In the genomic region with DNA sequence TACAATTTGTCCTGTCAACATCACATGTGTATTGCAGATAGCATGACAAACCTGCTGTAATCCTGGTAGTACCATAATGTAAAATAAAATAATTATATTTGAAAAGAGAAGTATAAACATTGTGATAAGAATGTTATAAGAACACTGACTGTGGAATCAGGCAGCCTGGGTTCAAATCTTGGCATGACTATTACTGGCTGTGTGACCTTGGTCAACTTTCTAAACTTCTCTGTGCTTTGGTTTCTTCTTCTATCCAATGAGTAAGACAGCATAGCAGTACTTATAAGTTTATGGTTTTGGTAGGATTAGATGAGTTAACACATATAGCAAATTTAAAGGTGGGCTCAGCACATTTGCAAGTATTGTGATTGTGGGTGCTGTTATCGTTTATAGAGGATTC, we compare ENCODE assay signal across 19 cellular contexts.
DNase-seq lines count a peak whose midpoint lies in the region; ATAC-seq, FAIRE-seq and TF ChIP-seq lines count a peak whose summit lies in the region.
"Had no signal": no experiment of that assay in that cellular context is flagged by ENCODE, and none has a peak within 500 bp of the region (broad histone marks: within the 10 kb centered on the region; RNA-seq: fewer than 3 reads in every experiment).

No MANE protein-coding gene starts in this region.

- no peak overlapping the region for H3K56ac ChIP-seq in H1 (replicated peaks; ENCODE audit: insufficient read length, low read depth, low read length)

- no peak overlapping the region for H3K4ac ChIP-seq in H1 (replicated peaks; ENCODE audit: insufficient read length, low read depth, low read length)

- H2BK120ac ChIP-seq in H1 (replicated peaks; ENCODE audit: low read depth, low read length), result no peak overlapping the region

- no peak for TF ChIP-seq CTCF in GM23338 (conservative IDR thresholded peaks at IDR 0.05; ENCODE audit: low read depth in 2 of 2)
- no peak for TF ChIP-seq CTCF in Panc1 (IDR thresholded peaks at IDR 0.05)
- no peak for TF ChIP-seq CTCF in H1 (IDR thresholded peaks at IDR 0.05; ENCODE audit: control extremely low read depth in 1 of 3, insufficient read depth in 1 of 3, low read depth in 1 of 3, low read length in 3 of 3)
- no peak for TF ChIP-seq CTCF in brain microvascular endothelial cell (IDR thresholded peaks at IDR 0.05; ENCODE audit: low read depth, low read length, missing control alignments)

- no peak for TF ChIP-seq RAD21 in H1 (IDR thresholded peaks at IDR 0.05 in 1 of 2, conservative IDR thresholded peaks at IDR 0.05 in 1 of 2; ENCODE audit: low read depth in 2 of 2, low read length in 2 of 2)

- no peak overlapping the region for H3K18ac ChIP-seq in H1 (ENCODE audit: extremely low read depth, low read length)

- no peaks in the 10 kb centered on the region for H3F3A ChIP-seq in GM23338 (replicated peaks; ENCODE audit: low read depth)

- H3K14ac ChIP-seq in H1 (ENCODE audit: insufficient read length), result no peak overlapping the region

- no peak overlapping the region for H3K4me3 Mint-ChIP-seq in GM23338
- H3K4me3 Mint-ChIP-seq: B cell; CD4-positive, CD25-positive, alpha-beta regulatory T cell; CD8-positive, alpha-beta T cell had no signal

- no peaks in the 10 kb centered on the region for H3K36me3 Mint-ChIP-seq in GM23338 (ENCODE audit: low read depth)
- H3K36me3 Mint-ChIP-seq: CD4-positive, CD25-positive, alpha-beta regulatory T cell; CD8-positive, alpha-beta T cell had no signal

- H3K4me3 ChIP-seq in GM23338 (no peak overlapping the region), Panc1 (ENCODE audit: low read depth in 2 of 2, low read length in 2 of 2) (no peak overlapping the region), H1 (ENCODE audit: extremely low read depth in 1 of 4, insufficient read depth in 2 of 4, low read depth in 3 of 4, low read length in 4 of 4) (no peak overlapping the region), brain microvascular endothelial cell (ENCODE audit: low read depth, low read length) (no peak overlapping the region)
- H3K4me3 ChIP-seq: A549, BLaER1 had no signal

- CTCF ChIA-PET in Panc1 (lab: Charles Lee), result no interaction called here
- CTCF ChIA-PET in H1 (lab: Charles Lee; ENCODE audit: partially characterized antibody), result interaction anchor here (0.7 to 1.6 kb wide), 2 partner anchors 10 to 60 kb away, joined by 4 to 5 read pairs; no protein-coding TSS in a partner anchor

- H3K9ac ChIP-seq in H1 (replicated peaks in 1 of 4; ENCODE audit: extremely low read depth in 1 of 4, low read depth in 3 of 4, low read length in 3 of 4), result no peak overlapping the region
- H3K9ac ChIP-seq: BLaER1 had no signal

- no peaks in the 10 kb centered on the region for H3K9me3 ChIP-seq in Panc1 (ENCODE audit: control insufficient read depth, insufficient read depth, low read depth, low read length)
- no peaks in the 10 kb centered on the region for H3K9me3 ChIP-seq in H1 (ENCODE audit: insufficient read depth in 2 of 2, low read depth in 1 of 2, low read length in 1 of 2)
- H3K9me3 ChIP-seq: A549, BLaER1, Caco-2 had no signal

- H2BK5ac ChIP-seq in H1 (ENCODE audit: low read depth, low read length), result no peak overlapping the region

- no peak for TF ChIP-seq EP300 in H1 (IDR thresholded peaks at IDR 0.05; ENCODE audit: borderline replicate concordance in 1 of 2, low read depth in 2 of 2, low read length in 2 of 2)

- H3K79me2 ChIP-seq in GM23338 (replicated peaks; ENCODE audit: insufficient read depth), result peaks cover 25% of the 10 kb centered on the region
- H3K79me2 ChIP-seq in H1 (ENCODE audit: control insufficient read depth in 1 of 2, insufficient read depth in 2 of 2, low read length in 2 of 2), result peaks cover 0 to 33% of the 10 kb centered on the region in 2 experiments; a peak in 1 of 4 replicates

- no peak overlapping the region for H2AK5ac ChIP-seq in H1 (ENCODE audit: low read depth, low read length)

- DNase-seq in GM23338 (ENCODE audit: low spot score) (no peak), Panc1 (ENCODE audit: low read depth, low spot score) (no peak), H1 (ENCODE audit: low read depth in 1 of 2, low spot score in 2 of 2) (no peak), brain microvascular endothelial cell (no peak), GM12892 (ENCODE audit: insufficient read length) (no peak), NCI-H526 treated with DMSO at 0.1 percent for 48 hours (lab: John Stamatoyannopoulos, UW) (no peak)
- DNase-seq: 8988T; Caco-2; CD4-positive, CD25-positive, alpha-beta regulatory T cell; CD8-positive, alpha-beta T cell; DND-41; GOT3; HCEC 1CT had no signal

- BruUV-seq in Panc1 (replicated peaks; lab: Mats Ljungman, UMichigan), result no TSS peak

- H3K36me3 ChIP-seq in GM23338 (ENCODE audit: insufficient read depth) (no peaks in the 10 kb centered on the region), Panc1 (ENCODE audit: control insufficient read depth, insufficient read depth, low read length) (no peaks in the 10 kb centered on the region), H1 (ENCODE audit: control insufficient read depth in 2 of 4, insufficient read depth in 4 of 4, low read length in 3 of 4) (no peaks in the 10 kb centered on the region), brain microvascular endothelial cell (replicated peaks) (no peaks in the 10 kb centered on the region)
- H3K36me3 ChIP-seq: BLaER1 had no signal

- no peak overlapping the region for H2AFZ ChIP-seq in GM23338
- H2AFZ ChIP-seq in H1 (ENCODE audit: low read length), result no peak overlapping the region

- 0 out of 2 replicates have a peak overlapping the region, but pooled peaks have one; percentile 15 for H3K4me2 ChIP-seq in GM23338
- H3K4me2 ChIP-seq in H1 (ENCODE audit: insufficient read depth in 1 of 2, low read depth in 2 of 2, low read length in 2 of 2), result peak overlapping the region in 1 of 2 experiments; percentile 67; a peak in 1 of 4 replicates
- H3K4me2 ChIP-seq: A549, BLaER1 had no signal

- H3K27ac ChIP-seq in GM23338 (ENCODE audit: low read depth) (no peak overlapping the region), Panc1 (ENCODE audit: low read length) (peak overlapping the region; percentile 98), H1 (ENCODE audit: low read depth, low read length) (no peak overlapping the region), brain microvascular endothelial cell (no peak overlapping the region)
- H3K27ac ChIP-seq: A549, BLaER1, C4-2B had no signal

- intact Hi-C loops in Panc1 (cut with micrococcal nuclease; ENCODE audit: unreplicated experiment), result no loop called here

- H3K4me1 ChIP-seq in GM23338 (ENCODE audit: insufficient read depth) (peaks cover 75% of the 10 kb centered on the region), Panc1 (ENCODE audit: control insufficient read depth, insufficient read depth, low read length) (peaks cover 94% of the 10 kb centered on the region), H1 (replicated peaks in 1 of 4; ENCODE audit: control insufficient read depth in 3 of 4, insufficient read depth in 4 of 4, low read length in 3 of 4) (peaks cover 2 to 34% (median 22%) of the 10 kb centered on the region in 4 experiments; a peak in 6 of 7 replicates)
- H3K4me1 ChIP-seq: A549, Caco-2 had no signal

- peaks cover 85% of the 10 kb centered on the region for H3K4me1 Mint-ChIP-seq in GM23338
- H3K4me1 Mint-ChIP-seq: B cell; CD4-positive, CD25-positive, alpha-beta regulatory T cell had no signal

- no peak overlapping the region for H2BK12ac ChIP-seq in H1 (ENCODE audit: low read depth, low read length)

- H4K8ac ChIP-seq in H1 (ENCODE audit: extremely low read depth, insufficient read depth, low read length), result no peak overlapping the region

- H3K79me1 ChIP-seq in H1 (ENCODE audit: low read depth, low read length), result no peaks in the 10 kb centered on the region; the same call in 1 of the 2 replicates

- H2BK20ac ChIP-seq in H1 (ENCODE audit: low read length), result peak overlapping the region; percentile 91

- H3K27me3 Mint-ChIP-seq in GM23338 (ENCODE audit: insufficient read depth, low read depth, poor library complexity), result peaks cover 4% of the 10 kb centered on the region

- WGBS in H1 (ENCODE audit: extremely low coverage in 1 of 2, insufficient coverage in 1 of 2, insufficient read length in 1 of 2, insufficient replicate concordance in 2 of 2, low coverage in 1 of 2, low lambda C conversion rate in 2 of 2, missing lambda C conversion rate in 1 of 2), 2 experiments, result 76% methylated on average over 1 of the region's 1 CpG; no CpG with 5 or more reads in 1 of the 2 experiments

- H3K9me3 Mint-ChIP-seq in GM23338, result no peaks in the 10 kb centered on the region
- H3K9me3 Mint-ChIP-seq: CD4-positive, CD25-positive, alpha-beta regulatory T cell; CD8-positive, alpha-beta T cell had no signal

- no peaks in the 10 kb centered on the region for H3K9me2 ChIP-seq in GM23338 (ENCODE audit: insufficient read depth)

- no peak overlapping the region for H3K23ac ChIP-seq in H1 (ENCODE audit: insufficient read length)

- FAIRE-seq in H1 (lab: Jason Lieb, UNC) (no peak), GM12892 (lab: Jason Lieb, UNC) (no peak)
- FAIRE-seq: A549, G401.6 had no signal

- ATAC-seq in GM23338 (no peak), Panc1 (no peak), GM18873 (IDR thresholded peaks at IDR 0.05; ENCODE audit: low FRiP score, unreplicated experiment) (no peak)
- ATAC-seq: A549; CD8-positive, alpha-beta T cell had no signal

- H4K5ac ChIP-seq in H1 (ENCODE audit: insufficient read length, low read depth, low read length), result no peak overlapping the region

- H3K27me3 ChIP-seq in GM23338 (ENCODE audit: insufficient read depth), result no peaks in the 10 kb centered on the region
- no peaks in the 10 kb centered on the region for H3K27me3 ChIP-seq in Panc1 (ENCODE audit: control insufficient read depth, insufficient read depth, low read length)
- H3K27me3 ChIP-seq in H1 (replicated peaks in 1 of 4; ENCODE audit: control insufficient read depth in 3 of 4, extremely low read depth in 1 of 4, insufficient read depth in 3 of 4, low read length in 3 of 4), result no peaks in the 10 kb centered on the region
- no peaks in the 10 kb centered on the region for H3K27me3 ChIP-seq in brain microvascular endothelial cell (replicated peaks)
- H3K27me3 ChIP-seq: BLaER1 had no signal

- H4K20me1 ChIP-seq in GM23338 (replicated peaks; ENCODE audit: insufficient read depth) (no peaks in the 10 kb centered on the region), H1 (replicated peaks in 1 of 2; ENCODE audit: control insufficient read depth in 1 of 2, insufficient read depth in 2 of 2, low read length in 2 of 2) (no peaks in the 10 kb centered on the region)
- H4K20me1 ChIP-seq: BLaER1 had no signal

- H3K27ac Mint-ChIP-seq in GM23338, result no peak overlapping the region
- H3K27ac Mint-ChIP-seq: B cell; CD4-positive, CD25-positive, alpha-beta regulatory T cell; CD8-positive, alpha-beta T cell had no signal

- in situ Hi-C loops in Panc1 (cut with HindIII; ENCODE audit: low pct_unique_long_range_greater_than_20kb, low sequenced_read_pairs) (no loop called here), brain microvascular endothelial cell (cut with HindIII; ENCODE audit: low pct_ligation_motif_present, low sequenced_read_pairs) (no loop called here)

- no peak overlapping the region for H2BK15ac ChIP-seq in H1 (ENCODE audit: low read length)

- POLR2A ChIA-PET in Panc1 (lab: Charles Lee) (no interaction called here), H1 (lab: Charles Lee; ENCODE audit: partially characterized antibody) (no interaction called here)

- no peak overlapping the region for H4K91ac ChIP-seq in H1 (replicated peaks; ENCODE audit: insufficient read length, low read length)

- no peak for TF ChIP-seq POLR2A in H1 (IDR thresholded peaks at IDR 0.05; ENCODE audit: control extremely low read depth in 1 of 2, low read depth in 2 of 2, low read length in 2 of 2)
- no peak for TF ChIP-seq POLR2A in GM12892 (IDR thresholded peaks at IDR 0.05; ENCODE audit: low read depth, low read length)

- H3K23me2 ChIP-seq in H1 (ENCODE audit: low read depth, low read length), result no peaks in the 10 kb centered on the region
